Comparison of ENCODE assay signal across 8 cellular contexts in genomic region chr15:76337739-76338554, GRCh38. TPM values are rescaled to one million over a fixed set of nuclear protein-coding genes. Genes with fewer than 3 reads are reported as not detected.
DNase-seq lines count a peak whose midpoint lies in the region; ATAC-seq, FAIRE-seq and TF ChIP-seq lines count a peak whose summit lies in the region.

No MANE protein-coding gene starts in this region.

- ATAC-seq in naive thymus-derived CD8-positive, alpha-beta T cell = peak; percentile 23 to 36
- ATAC-seq in HG03097 (IDR thresholded peaks at IDR 0.05; ENCODE audit: low FRiP score, unreplicated experiment) (no peak), GM18867 (IDR thresholded peaks at IDR 0.05; ENCODE audit: unreplicated experiment) (no peak)

- no peaks in the 10 kb centered on the region for H3K36me3 ChIP-seq in Karpas-422 (ENCODE audit: insufficient read depth, low read length)
- H3K36me3 ChIP-seq in astrocyte (ENCODE audit: insufficient read depth, low read length) = no peaks in the 10 kb centered on the region

- CTCF ChIA-PET in Calu3 (lab: Charles Lee) = interaction anchor here (0.7 to 1.5 kb wide), 2 partner anchors 9 to 476 kb away, joined by 3 read pairs; no protein-coding TSS in a partner anchor

- peak overlapping the region; percentile 71 for H3K9ac ChIP-seq in Karpas-422 (ENCODE audit: low read length)
- no peak overlapping the region for H3K9ac ChIP-seq in astrocyte (ENCODE audit: low read length)

- H3K9me3 Mint-ChIP-seq in Calu3 (ENCODE audit: low read depth, unreplicated experiment) (no peaks in the 10 kb centered on the region), astrocyte (ENCODE audit: unreplicated experiment) (peaks cover 25% of the 10 kb centered on the region)
- peaks cover 0 to 5% (median 0%) of the 10 kb centered on the region in 9 donors for H3K9me3 Mint-ChIP-seq in naive thymus-derived CD8-positive, alpha-beta T cell

- intact Hi-C loops in Calu3 (cut with micrococcal nuclease; ENCODE audit: unreplicated experiment) = no loop called here

- BruUV-seq in Calu3 (replicated peaks; lab: Mats Ljungman, UMichigan) = no TSS peak

- no peak for TF ChIP-seq CTCF in Calu3 (IDR thresholded peaks at IDR 0.05; ENCODE audit: unreplicated experiment)
- TF ChIP-seq CTCF in astrocyte (IDR thresholded peaks at IDR 0.05; ENCODE audit: insufficient read depth, low read depth, low read length) = no peak

- peaks cover 10% of the 10 kb centered on the region for H4K20me1 ChIP-seq in Karpas-422 (ENCODE audit: insufficient read depth, low read depth, low read length)
- H4K20me1 ChIP-seq in astrocyte (ENCODE audit: insufficient read depth, low read length) = peaks cover 31% of the 10 kb centered on the region

- H3K36me3 Mint-ChIP-seq in Calu3 (ENCODE audit: insufficient read depth, unreplicated experiment) = peaks cover 57% of the 10 kb centered on the region
- peaks cover 12% of the 10 kb centered on the region for H3K36me3 Mint-ChIP-seq in astrocyte (ENCODE audit: low read depth, unreplicated experiment)
- peaks cover 0 to 16% (median 0%) of the 10 kb centered on the region in 3 donors for H3K36me3 Mint-ChIP-seq in naive thymus-derived CD8-positive, alpha-beta T cell

- H3K9me3 ChIP-seq in Karpas-422 (ENCODE audit: low read length) = no peaks in the 10 kb centered on the region
- H3K9me3 ChIP-seq in astrocyte (ENCODE audit: insufficient read depth, low read depth, low read length) = peaks cover 7% of the 10 kb centered on the region

- peak overlapping the region; percentile 32; the same call in 1 of the 2 replicates for H3K27ac ChIP-seq in Karpas-422 (ENCODE audit: low read length)
- no peak overlapping the region for H3K27ac ChIP-seq in astrocyte (ENCODE audit: low read depth, low read length)

- H3K4me3 ChIP-seq in Karpas-422 (ENCODE audit: low read length) (peak overlapping the region; percentile 72), astrocyte (ENCODE audit: insufficient read depth, low read depth, low read length) (no peak overlapping the region)

- no peaks in the 10 kb centered on the region for H3K9me2 ChIP-seq in Karpas-422 (replicated peaks; ENCODE audit: insufficient read depth, low read length)

- FAIRE-seq in astrocyte (lab: Jason Lieb, UNC) = no peak
- no peak for FAIRE-seq in GM12892 (lab: Jason Lieb, UNC)

- peak overlapping the region; percentile 5 for H3K27ac Mint-ChIP-seq in Calu3 (ENCODE audit: unreplicated experiment)
- H3K27ac Mint-ChIP-seq in astrocyte (ENCODE audit: unreplicated experiment) = peak overlapping the region; percentile 89
- no peak overlapping the region for H3K27ac Mint-ChIP-seq in naive thymus-derived CD8-positive, alpha-beta T cell

- peaks cover 30% of the 10 kb centered on the region for H3K4me1 ChIP-seq in Karpas-422 (ENCODE audit: low read length)
- peaks cover 12% of the 10 kb centered on the region for H3K4me1 ChIP-seq in astrocyte (ENCODE audit: insufficient read depth, low read length)

- H3K79me2 ChIP-seq in Karpas-422 (ENCODE audit: low read length) (peaks cover 32% of the 10 kb centered on the region), astrocyte (ENCODE audit: insufficient read depth, low read length) (no peaks in the 10 kb centered on the region)

- peaks cover 28% of the 10 kb centered on the region for H3K4me1 Mint-ChIP-seq in Calu3 (ENCODE audit: low read depth, unreplicated experiment)
- peaks cover 10% of the 10 kb centered on the region for H3K4me1 Mint-ChIP-seq in astrocyte (ENCODE audit: low read depth, unreplicated experiment)
- H3K4me1 Mint-ChIP-seq in naive thymus-derived CD8-positive, alpha-beta T cell = peaks cover 36 to 68% (median 59%) of the 10 kb centered on the region in 4 donors

- H2AFZ ChIP-seq in Karpas-422 (ENCODE audit: low read length) = no peak overlapping the region
- peak overlapping the region; percentile 47 for H2AFZ ChIP-seq in astrocyte (ENCODE audit: low read depth, low read length)

- POLR2A ChIA-PET in naive thymus-derived CD8-positive, alpha-beta T cell (lab: Charles Lee) = no interaction called here

- H3K4me2 ChIP-seq in Karpas-422 (ENCODE audit: low read depth, low read length, poor library complexity, severe bottlenecking) (peak overlapping the region; percentile 71), astrocyte (ENCODE audit: low read length) (peak overlapping the region; percentile 72)

- H3K27me3 ChIP-seq in Karpas-422 (ENCODE audit: low read length) = no peaks in the 10 kb centered on the region
- H3K27me3 ChIP-seq in astrocyte (ENCODE audit: insufficient read depth, low read length) = peaks cover 89% of the 10 kb centered on the region

- DNase-seq in Calu3 (no peak), Karpas-422 (peak; percentile 68), astrocyte (ENCODE audit: low read depth) (no peak), GM12892 (ENCODE audit: insufficient read length) (no peak), NCI-H187 treated with DMSO at 0.1 percent for 48 hours (lab: John Stamatoyannopoulos, UW) (no peak)
- DNase-seq in naive thymus-derived CD8-positive, alpha-beta T cell = peak in 2 of 10 donors; percentile 10 to 17

- no peaks in the 10 kb centered on the region for H3K27me3 Mint-ChIP-seq in Calu3 (ENCODE audit: unreplicated experiment)
- peaks cover 70% of the 10 kb centered on the region for H3K27me3 Mint-ChIP-seq in astrocyte (ENCODE audit: low read depth, unreplicated experiment)
- peaks cover 44 to 89% (median 63%) of the 10 kb centered on the region in 5 donors for H3K27me3 Mint-ChIP-seq in naive thymus-derived CD8-positive, alpha-beta T cell

- peak overlapping the region; percentile 79 for H3K4me3 Mint-ChIP-seq in Calu3 (ENCODE audit: low read depth, unreplicated experiment)
- H3K4me3 Mint-ChIP-seq in astrocyte (ENCODE audit: unreplicated experiment) = peak overlapping the region; percentile 87
- H3K4me3 Mint-ChIP-seq in naive thymus-derived CD8-positive, alpha-beta T cell = peak overlapping the region in 9 of 10 donors; percentile 67 to 98 (median 87)

- TF ChIP-seq POLR2A in GM12892 (IDR thresholded peaks at IDR 0.05; ENCODE audit: low read depth, low read length) = no peak

RNA-seq across cellular contexts. Expression of gene ISL2, which starts 1.4 kb away (rescaled TPM):
- total RNA-seq in Calu3 (2022) (5.3 and 7.6 TPM in 2 replicates), astrocyte (1.3 and 2.1 TPM in 2 replicates)
- 8.3 and 8.7 TPM in 2 replicates for total RNA-seq in Karpas-422 (2014; rRNA removed; shearing (Covaris generic); ENCODE audit: low replicate concordance)
- total RNA-seq in naive thymus-derived CD8-positive, alpha-beta T cell = not detected
- not detected for polyA plus RNA-seq in naive thymus-derived CD8-positive, alpha-beta T cell
- polyA plus RNA-seq in GM12892 (2012; ENCODE audit: missing spikeins) = 0.42 TPM

RNA-seq across cellular contexts. Expression of gene ETFA, which starts 26.7 kb away (rescaled TPM):
- total RNA-seq in Calu3 (2022) (230 and 252 TPM in 2 replicates), astrocyte (123 and 126 TPM in 2 replicates)
- 128 and 170 TPM in 2 replicates for total RNA-seq in Karpas-422 (2014; rRNA removed; shearing (Covaris generic); ENCODE audit: low replicate concordance)
- 10 to 100 TPM; 46.2 to 52.3 TPM for total RNA-seq in naive thymus-derived CD8-positive, alpha-beta T cell
- 100 to 1,000 TPM in 2 of 3 donors, 10 to 100 TPM in 1; 99.4 to 118 (median 109) TPM for polyA plus RNA-seq in naive thymus-derived CD8-positive, alpha-beta T cell
- polyA plus RNA-seq in GM12892 (2012; ENCODE audit: missing spikeins) = 284 TPM

Comparison
In these comparisons a context has a peak if more than half of its experiments do, and no peak if none do; other contexts are left out.
1. H3K27ac Mint-ChIP-seq: peak in Calu3 (single experiment) and astrocyte (single experiment); none in naive thymus-derived CD8-positive, alpha-beta T cell (0 of 10).
2. ATAC-seq: peak in naive thymus-derived CD8-positive, alpha-beta T cell (2 of 2); none in HG03097 (single experiment) and GM18867 (single experiment).
3. Peak in every context shown above with its lines, with median percentiles within 50 percentile points of each other: H3K4me3 Mint-ChIP-seq.